ENCODE assay signal across 22 cellular contexts in genomic region chr15:62560943-62561571, GRCh38.
DNase-seq lines count a peak whose midpoint lies in the region; ATAC-seq and TF ChIP-seq lines count a peak whose summit lies in the region.
"Had no signal": no experiment of that assay in that cellular context is flagged by ENCODE, and none has a peak within 500 bp of the region (broad histone marks: within the 10 kb centered on the region; RNA-seq: fewer than 3 reads in every experiment).

No MANE protein-coding gene starts in this region.

- intact Hi-C loops in left cardiac atrium (cut with DNase I): loop anchor here in 1 of 2 donors (10.0 kb wide), 1 partner anchor 136 kb away; no protein-coding TSS in a partner anchor

- H3K9me3 Mint-ChIP-seq in type B pancreatic cell: no peaks in the 10 kb centered on the region
- H3K9me3 Mint-ChIP-seq: activated CD4-positive, alpha-beta T cell treated with anti-CD3 and anti-CD28 coated beads, Interleukin-2, amount 10 ng/mL, durations not matched to agents 7 days and 5 days had no signal

- H3K27ac ChIP-seq in muscle layer of duodenum (ENCODE audit: low read length): peak overlapping the region; percentile 49
- H3K27ac ChIP-seq: 22Rv1, BLaER1 had no signal

- no peaks in the 10 kb centered on the region for H3K27me3 ChIP-seq in muscle layer of duodenum (ENCODE audit: low read depth, low read length)
- H3K27me3 ChIP-seq: ascending aorta, BLaER1 had no signal

- H3K4me1 Mint-ChIP-seq in type B pancreatic cell (ENCODE audit: unreplicated experiment): peaks cover 38% of the 10 kb centered on the region
- H3K4me1 Mint-ChIP-seq: activated CD4-positive, alpha-beta T cell treated with anti-CD3 and anti-CD28 coated beads, Interleukin-2, amount 10 ng/mL, durations not matched to agents 7 days and 5 days; IgD-negative memory B cell had no signal

- peak in 1 of 2 donors; percentile 66 for ATAC-seq in left cardiac atrium
- ATAC-seq: Panc1 had no signal

- peak overlapping the region in 1 of 2 donors; percentile 23 for H3K4me3 ChIP-seq in muscle layer of duodenum (ENCODE audit: low read depth in 1 of 2, low read length in 2 of 2)
- H3K4me3 ChIP-seq: ascending aorta, BLaER1, smooth muscle cell, thoracic aorta had no signal

- H3K36me3 ChIP-seq in muscle layer of duodenum (ENCODE audit: control insufficient read depth in 1 of 2, insufficient read depth in 2 of 2, low read length in 2 of 2): no peaks in the 10 kb centered on the region
- H3K36me3 ChIP-seq: BLaER1, thoracic aorta had no signal

- H3K4me1 ChIP-seq in muscle layer of duodenum (ENCODE audit: control insufficient read depth in 1 of 2, insufficient read depth in 2 of 2, low read length in 2 of 2): peaks cover 0 to 4% of the 10 kb centered on the region in 2 donors
- H3K4me1 ChIP-seq: BLaER1 had no signal

- DNase-seq in NCI-H2081 (lab: John Stamatoyannopoulos, UW): peak; percentile 15 to 17
- DNase-seq in NCI-H2081 treated with DMSO at 0.1 percent for 48 hours (lab: John Stamatoyannopoulos, UW): no peak
- DNase-seq in left cardiac atrium: peak; percentile 58
- DNase-seq in type B pancreatic cell (ENCODE audit: extremely low spot score, unreplicated experiment): no peak
- DNase-seq in C1 segment of cervical spinal cord (lab: John Stamatoyannopoulos, UW): no peak
- no peak for DNase-seq in A172 (ENCODE audit: low spot score)
- no peak for DNase-seq in activated CD4-positive, alpha-beta T cell treated with anti-CD3 and anti-CD28 coated beads for 48 hours
- DNase-seq: activated CD4-positive, alpha-beta T cell treated with anti-CD3 and anti-CD28 coated beads, Interleukin-2, amount 10 ng/mL, durations not matched to agents 7 days and 5 days; activated naive CD4-positive, alpha-beta T cell treated with Interleukin-2 at 50 U/mL for 16 hours; mesenchymal stem cell; MV-4-11; NCI-H2029 treated with DMSO at 0.1 percent for 48 hours; NCI-H526; SW 1271 had no signal

- peaks cover 3% of the 10 kb centered on the region for H3K27me3 Mint-ChIP-seq in type B pancreatic cell

- peaks cover 7% of the 10 kb centered on the region for H3K36me3 Mint-ChIP-seq in type B pancreatic cell

- TF ChIP-seq CTCF in type B pancreatic cell (conservative IDR thresholded peaks at IDR 0.05): no peak

- no peaks in the 10 kb centered on the region for H3K9me3 ChIP-seq in muscle layer of duodenum (ENCODE audit: control insufficient read depth in 1 of 2, low read length in 2 of 2)
- H3K9me3 ChIP-seq: ascending aorta, BLaER1, thoracic aorta had no signal

- H3K27ac Mint-ChIP-seq in type B pancreatic cell: peak overlapping the region; percentile 91
- H3K27ac Mint-ChIP-seq: activated CD4-positive, alpha-beta T cell treated with anti-CD3 and anti-CD28 coated beads, Interleukin-2, amount 10 ng/mL, durations not matched to agents 7 days and 5 days; IgD-negative memory B cell had no signal

- peak overlapping the region; percentile 74 for H3K4me3 Mint-ChIP-seq in type B pancreatic cell
- H3K4me3 Mint-ChIP-seq: activated CD4-positive, alpha-beta T cell treated with anti-CD3 and anti-CD28 coated beads, Interleukin-2, amount 10 ng/mL, durations not matched to agents 7 days and 5 days had no signal

Comparison
In these comparisons a context has a peak if more than half of its experiments do, and no peak if none do; other contexts are left out.
1. DNase-seq: peak in NCI-H2081 (2 of 2) and left cardiac atrium (single experiment); none in NCI-H2081 treated with DMSO at 0.1 percent for 48 hours (single experiment), type B pancreatic cell (single experiment), C1 segment of cervical spinal cord (0 of 14), A172 (single experiment) and activated CD4-positive, alpha-beta T cell treated with anti-CD3 and anti-CD28 coated beads for 48 hours (single experiment).